ENCODE assay signal across 8 cellular contexts in genomic region chr6:143397229-143398222, GRCh38. TPM values are rescaled to one million over a fixed set of nuclear protein-coding genes. Genes with fewer than 3 reads are reported as not detected.
DNase-seq lines count a peak whose midpoint lies in the region; ATAC-seq and TF ChIP-seq lines count a peak whose summit lies in the region.

No MANE protein-coding gene starts in this region.

- intact Hi-C loops in mammary epithelial cell (cut with micrococcal nuclease) (loop anchor here (1.0 to 2.0 kb wide), 4 partner anchors 29 to 127 kb away; no protein-coding TSS in a partner anchor), lower lobe of right lung (cut with DNase I) (no loop called here)

- no peaks in the 10 kb centered on the region for H3K36me3 Mint-ChIP-seq in stimulated activated memory B cell treated with anti-CD40 and anti-IgM and Interleukin-4, amounts not matched to agents 10 μg/mL and 1 μg/mL and 100 μg/mL, for 72 hours

- no peaks in the 10 kb centered on the region for H3K36me3 ChIP-seq in HUES64 (ENCODE audit: insufficient read depth, low read length)
- no peaks in the 10 kb centered on the region for H3K36me3 ChIP-seq in mammary epithelial cell (ENCODE audit: insufficient read depth, low read length)
- H3K36me3 ChIP-seq in lower lobe of right lung: no peaks in the 10 kb centered on the region

- H3K27me3 ChIP-seq in HUES64 (ENCODE audit: insufficient read depth, low read length): no peaks in the 10 kb centered on the region
- H3K27me3 ChIP-seq in mammary epithelial cell (ENCODE audit: insufficient read depth, low read length): no peaks in the 10 kb centered on the region
- H3K27me3 ChIP-seq in lower lobe of right lung (ENCODE audit: low read depth): no peaks in the 10 kb centered on the region

- no peak for TF ChIP-seq CTCF in mammary epithelial cell (conservative IDR thresholded peaks at IDR 0.05 in 1 of 2, IDR thresholded peaks at IDR 0.05 in 1 of 2; ENCODE audit: extremely low read depth in 1 of 2, insufficient read depth in 1 of 2, low read depth in 1 of 2, low read length in 2 of 2)
- TF ChIP-seq CTCF in lower lobe of right lung (IDR thresholded peaks at IDR 0.05): no peak

- ATAC-seq in lower lobe of right lung (peak; percentile 91 to 92), HG03159 (IDR thresholded peaks at IDR 0.05; ENCODE audit: unreplicated experiment) (no peak), GM21529 (IDR thresholded peaks at IDR 0.05; ENCODE audit: unreplicated experiment) (no peak)
- no peak for ATAC-seq in stimulated activated memory B cell treated with anti-CD40 and anti-IgM and Interleukin-4, amounts not matched to agents 10 μg/mL and 1 μg/mL and 100 μg/mL, for 72 hours

- DNase-seq in Ammon's horn (ENCODE audit: low spot score): peak; percentile 21
- peak; percentile 100 for DNase-seq in mammary epithelial cell
- DNase-seq in lower lobe of right lung: peak; percentile 77
- no peak for DNase-seq in G401 (ENCODE audit: low spot score)

- CTCF ChIA-PET in mammary epithelial cell (lab: Charles Lee; ENCODE audit: low non-redundant PET): interaction anchor here (0.6 to 0.7 kb wide), 2 partner anchors 575 to 1090 kb away, joined by 3 to 5 read pairs; no protein-coding TSS in a partner anchor

- H3K27ac ChIP-seq in HUES64 (ENCODE audit: low read depth, low read length) (peak overlapping the region; percentile 45; the same call in 1 of the 2 replicates), mammary epithelial cell (ENCODE audit: insufficient read depth, low read depth, low read length) (peak overlapping the region; percentile 97), lower lobe of right lung (peak overlapping the region; percentile 74)

- BruUV-seq in mammary epithelial cell (replicated peaks; lab: Mats Ljungman, UMichigan): TSS peak; percentile 89

- H3K27me3 Mint-ChIP-seq in stimulated activated memory B cell treated with anti-CD40 and anti-IgM and Interleukin-4, amounts not matched to agents 10 μg/mL and 1 μg/mL and 100 μg/mL, for 72 hours: peaks cover 9% of the 10 kb centered on the region

- 87% methylated on average over 15 of the region's 16 CpGs for WGBS in HUES64
- under 1% methylated on average over 15 of the region's 16 CpGs for WGBS in mammary epithelial cell (ENCODE audit: low coverage, missing lambda C conversion rate)

- no peak overlapping the region for H3K4me3 Mint-ChIP-seq in stimulated activated memory B cell treated with anti-CD40 and anti-IgM and Interleukin-4, amounts not matched to agents 10 μg/mL and 1 μg/mL and 100 μg/mL, for 72 hours

- H3K4me1 ChIP-seq in HUES64 (ENCODE audit: insufficient read depth, low read length): peaks cover 23% of the 10 kb centered on the region
- peaks cover 63% of the 10 kb centered on the region for H3K4me1 ChIP-seq in mammary epithelial cell (ENCODE audit: insufficient read depth, low read length)
- H3K4me1 ChIP-seq in lower lobe of right lung: peaks cover 17% of the 10 kb centered on the region

- H2AFZ ChIP-seq in mammary epithelial cell (ENCODE audit: low read depth, low read length): peak overlapping the region; percentile 40

- H3K4me2 ChIP-seq in mammary epithelial cell (ENCODE audit: insufficient read depth, low read depth, low read length): peak overlapping the region; percentile 37

- H3K4me3 ChIP-seq in HUES64 (ENCODE audit: low read length) (no peak overlapping the region), mammary epithelial cell (replicated peaks in 1 of 3; ENCODE audit: insufficient read depth in 1 of 3, low read depth in 2 of 3, low read length in 3 of 3) (no peak overlapping the region), lower lobe of right lung (no peak overlapping the region)

- no peak overlapping the region for H3K27ac Mint-ChIP-seq in stimulated activated memory B cell treated with anti-CD40 and anti-IgM and Interleukin-4, amounts not matched to agents 10 μg/mL and 1 μg/mL and 100 μg/mL, for 72 hours

- in situ Hi-C loops in mammary epithelial cell (cut with MboI; ENCODE audit: low sequenced_read_pairs in 2 of 2): no loop called here
- in situ Hi-C loops in G401 (cut with HindIII; ENCODE audit: low sequenced_read_pairs): no loop called here

- dilution Hi-C loops in mammary epithelial cell (cut with HindIII; ENCODE audit: low sequenced_read_pairs): no loop called here

- H3K9me3 Mint-ChIP-seq in stimulated activated memory B cell treated with anti-CD40 and anti-IgM and Interleukin-4, amounts not matched to agents 10 μg/mL and 1 μg/mL and 100 μg/mL, for 72 hours: no peaks in the 10 kb centered on the region

- no peak overlapping the region for H3K9ac ChIP-seq in HUES64 (ENCODE audit: low read depth, low read length)
- peak overlapping the region; percentile 86 for H3K9ac ChIP-seq in mammary epithelial cell (ENCODE audit: insufficient read depth, low read length)

- H3K9me3 ChIP-seq in HUES64 (ENCODE audit: insufficient read depth, low read depth, low read length) (no peaks in the 10 kb centered on the region), mammary epithelial cell (replicated peaks; ENCODE audit: insufficient read depth, low read length) (no peaks in the 10 kb centered on the region), lower lobe of right lung (no peaks in the 10 kb centered on the region)

- peaks cover 8% of the 10 kb centered on the region for H3K4me1 Mint-ChIP-seq in stimulated activated memory B cell treated with anti-CD40 and anti-IgM and Interleukin-4, amounts not matched to agents 10 μg/mL and 1 μg/mL and 100 μg/mL, for 72 hours

- no peaks in the 10 kb centered on the region for H4K20me1 ChIP-seq in mammary epithelial cell (ENCODE audit: insufficient read depth, low read length)

- H3K79me2 ChIP-seq in mammary epithelial cell (ENCODE audit: insufficient read depth, low read length): no peaks in the 10 kb centered on the region

RNA-seq across cellular contexts. Expression of gene ADAT2, which starts 53.0 kb away (rescaled TPM):
- polyA plus RNA-seq in HUES64 (2013, experiment 1 of 2): 4.2 TPM
- polyA plus RNA-seq in HUES64 (2013, experiment 2 of 2): 4.8 TPM
- total RNA-seq in mammary epithelial cell (10 to 100 TPM in 1 of 2 donors, 1 to 10 TPM in 1; 5.7 to 17.6 TPM), lower lobe of right lung (6.2 TPM)
- 7.3 TPM for polyA plus RNA-seq in mammary epithelial cell
- 14.4 TPM for polyA minus RNA-seq in mammary epithelial cell
- 2.2 and 5.3 TPM in 2 replicates for total RNA-seq in G401 (2014; rRNA removed; shearing (Covaris generic))

RNA-seq across cellular contexts. Expression of gene PEX3, which starts 53.1 kb away (rescaled TPM):
- polyA plus RNA-seq in HUES64 (2013, experiment 1 of 2): 11.8 TPM
- 13.4 TPM for polyA plus RNA-seq in HUES64 (2013, experiment 2 of 2)
- 10 to 100 TPM; 24.7 to 38.0 TPM for total RNA-seq in mammary epithelial cell
- 38.7 TPM for polyA plus RNA-seq in mammary epithelial cell
- polyA minus RNA-seq in mammary epithelial cell: 65.7 TPM
- 14.7 TPM for total RNA-seq in lower lobe of right lung
- total RNA-seq in G401 (2014; rRNA removed; shearing (Covaris generic)): 11.0 and 13.4 TPM in 2 replicates

Comparison
In these comparisons a context has a peak if more than half of its experiments do, and no peak if none do; other contexts are left out.
1. H3K27ac ChIP-seq: peak in every context shown above with its lines; median percentile 97 in mammary epithelial cell; 74 in lower lobe of right lung; 45 in HUES64.
2. ATAC-seq: peak in lower lobe of right lung (2 of 2); none in HG03159 (single experiment), stimulated activated memory B cell treated with anti-CD40 and anti-IgM and Interleukin-4, amounts not matched to agents 10 μg/mL and 1 μg/mL and 100 μg/mL, for 72 hours (single experiment) and GM21529 (single experiment).